Comparison of ENCODE assay signal across 20 cellular contexts in genomic region chr7:103093429-103093828, GRCh38. TPM values are rescaled to one million over a fixed set of nuclear protein-coding genes. Genes with fewer than 3 reads are reported as not detected.
DNase-seq lines count a peak whose midpoint lies in the region; ATAC-seq and TF ChIP-seq lines count a peak whose summit lies in the region.
"Had no signal": no experiment of that assay in that cellular context is flagged by ENCODE, and none has a peak within 500 bp of the region (broad histone marks: within the 10 kb centered on the region; RNA-seq: fewer than 3 reads in every experiment).

No MANE protein-coding gene starts in this region.

- peaks cover 12% of the 10 kb centered on the region for H3F3A ChIP-seq in SK-N-SH (replicated peaks; ENCODE audit: insufficient read depth)
- no peaks in the 10 kb centered on the region for H3F3A ChIP-seq in smooth muscle cell (ENCODE audit: low read depth)

- H3K36me3 Mint-ChIP-seq in T-helper 17 cell (ENCODE audit: low read depth) (peaks cover 3% of the 10 kb centered on the region), neural crest cell (ENCODE audit: low read depth) (peaks cover 10% of the 10 kb centered on the region)
- H3K36me3 Mint-ChIP-seq in activated T-helper 2 cell treated with anti-CD3 and anti-CD28 coated beads, Interferon-gamma antibody, Interleukin-2, Interleukin-4, amounts not matched to agents 10 μg/mL and 5 μg/mL and 100 μg/mL, durations not matched to agents 14 hours and 24 hours and 36 hours (ENCODE audit: low read depth): peaks cover 63% of the 10 kb centered on the region

- CTCF ChIA-PET in SK-N-SH (lab: Yijun Ruan, JAX): interaction anchor here (1.4 kb wide), 1 partner anchor 13 kb away, joined by 6 read pairs; no protein-coding TSS in a partner anchor

- H3K27me3 ChIP-seq in SK-N-SH (ENCODE audit: insufficient read depth): no peaks in the 10 kb centered on the region
- H3K27me3 ChIP-seq in dorsolateral prefrontal cortex: no peaks in the 10 kb centered on the region
- H3K27me3 ChIP-seq in smooth muscle cell (ENCODE audit: low read depth): no peaks in the 10 kb centered on the region
- H3K27me3 ChIP-seq: SJCRH30 had no signal

- 84% methylated on average over 1 of the region's 1 CpG for WGBS in SK-N-SH (ENCODE audit: low lambda C conversion rate)
- 93% methylated on average over 1 of the region's 1 CpG for WGBS in smooth muscle cell (ENCODE audit: low lambda C conversion rate)

- TF ChIP-seq EP300 in SK-N-SH (IDR thresholded peaks at IDR 0.05; ENCODE audit: borderline replicate concordance in 1 of 2, low read depth in 1 of 2, low read length in 1 of 2): no peak

- H3K36me3 ChIP-seq in SK-N-SH (replicated peaks in 1 of 2; ENCODE audit: control insufficient read depth in 1 of 2, insufficient read depth in 2 of 2, low read length in 1 of 2) (peaks cover 77% of the 10 kb centered on the region in 2 experiments), smooth muscle cell (ENCODE audit: low read depth) (peaks cover 7% of the 10 kb centered on the region)

- H3K27me3 Mint-ChIP-seq in T-helper 17 cell: no peaks in the 10 kb centered on the region
- no peaks in the 10 kb centered on the region for H3K27me3 Mint-ChIP-seq in neural crest cell (ENCODE audit: low read depth)
- H3K27me3 Mint-ChIP-seq in activated T-helper 2 cell treated with anti-CD3 and anti-CD28 coated beads, Interferon-gamma antibody, Interleukin-2, Interleukin-4, amounts not matched to agents 10 μg/mL and 5 μg/mL and 100 μg/mL, durations not matched to agents 14 hours and 24 hours and 36 hours (ENCODE audit: low read depth): no peaks in the 10 kb centered on the region

- DNase-seq in SK-N-SH: no peak
- DNase-seq in T-helper 17 cell: no peak
- no peak for DNase-seq in dorsolateral prefrontal cortex
- DNase-seq in neural crest cell (ENCODE audit: low read depth, low spot score): no peak
- DNase-seq in NCI-H2107 treated with DMSO at 0.1 percent for 48 hours (lab: John Stamatoyannopoulos, UW; ENCODE audit: unreplicated experiment): no peak
- DNase-seq in activated T-helper 2 cell treated with anti-CD3 and anti-CD28 coated beads, Interferon-gamma antibody, Interleukin-2, Interleukin-4, amounts not matched to agents 10 μg/mL and 5 μg/mL and 100 μg/mL, durations not matched to agents 14 hours and 24 hours and 36 hours (ENCODE audit: low spot score): no peak
- DNase-seq in smooth muscle cell (lab: John Stamatoyannopoulos, UW; ENCODE audit: unreplicated experiment): no peak
- DNase-seq: AML-193, C1 segment of cervical spinal cord, GOT3, HCEC 1CT, KBM-7, NCI-H1092, NCI-H1436 treated with DMSO at 0.1 percent for 48 hours, NCI-H1930, NCI-H446 treated with DMSO at 0.1 percent for 48 hours, NCI-H748 treated with DMSO at 0.1 percent for 48 hours, SJCRH30 had no signal

- no peak for TF ChIP-seq CTCF in SK-N-SH (IDR thresholded peaks at IDR 0.05)
- TF ChIP-seq CTCF in dorsolateral prefrontal cortex (IDR thresholded peaks at IDR 0.05 in 54 of 56, conservative IDR thresholded peaks at IDR 0.05 in 2 of 56; ENCODE audit: low read depth in 1 of 56, partially characterized antibody in 56 of 56): no peak
- no peak for TF ChIP-seq CTCF in neural crest cell (conservative IDR thresholded peaks at IDR 0.05)
- TF ChIP-seq CTCF in smooth muscle cell (IDR thresholded peaks at IDR 0.05; ENCODE audit: borderline replicate concordance, insufficient read depth, poor library complexity, severe bottlenecking): no peak

- H3K4me2 ChIP-seq in SK-N-SH (no peak overlapping the region), smooth muscle cell (no peak overlapping the region)

- peaks cover 0 to 3% of the 10 kb centered on the region in 2 experiments; a peak in 1 of 4 replicates for H3K4me1 ChIP-seq in SK-N-SH (ENCODE audit: control insufficient read depth in 1 of 2, insufficient read depth in 2 of 2, low read depth in 1 of 2, low read length in 1 of 2)
- H3K4me1 ChIP-seq in smooth muscle cell (ENCODE audit: low read depth): no peaks in the 10 kb centered on the region
- H3K4me1 ChIP-seq: SJCRH30 had no signal

- H3K9me3 ChIP-seq in SK-N-SH (no peaks in the 10 kb centered on the region), T-helper 17 cell (ENCODE audit: control insufficient read depth, low read length, poor library complexity, severe bottlenecking) (no peaks in the 10 kb centered on the region), smooth muscle cell (replicated peaks; ENCODE audit: low read depth) (no peaks in the 10 kb centered on the region)
- H3K9me3 ChIP-seq: SJCRH30 had no signal

- no peak overlapping the region for H2AFZ ChIP-seq in SK-N-SH (ENCODE audit: low read depth)
- H2AFZ ChIP-seq in smooth muscle cell (ENCODE audit: low read depth): no peak overlapping the region

- no peaks in the 10 kb centered on the region for H4K20me1 ChIP-seq in SK-N-SH (ENCODE audit: insufficient read depth)
- H4K20me1 ChIP-seq in smooth muscle cell (ENCODE audit: low read depth): no peaks in the 10 kb centered on the region

- H3K4me1 Mint-ChIP-seq in T-helper 17 cell: peaks cover 2% of the 10 kb centered on the region
- H3K4me1 Mint-ChIP-seq in neural crest cell: peaks cover 5% of the 10 kb centered on the region
- H3K4me1 Mint-ChIP-seq in activated T-helper 2 cell treated with anti-CD3 and anti-CD28 coated beads, Interferon-gamma antibody, Interleukin-2, Interleukin-4, amounts not matched to agents 10 μg/mL and 5 μg/mL and 100 μg/mL, durations not matched to agents 14 hours and 24 hours and 36 hours (ENCODE audit: low read depth): peaks cover 4% of the 10 kb centered on the region

- H3K27ac Mint-ChIP-seq in T-helper 17 cell (peak overlapping the region; percentile 54), neural crest cell (ENCODE audit: unreplicated experiment) (peak overlapping the region; percentile 43)
- no peak overlapping the region for H3K27ac Mint-ChIP-seq in activated T-helper 2 cell treated with anti-CD3 and anti-CD28 coated beads, Interferon-gamma antibody, Interleukin-2, Interleukin-4, amounts not matched to agents 10 μg/mL and 5 μg/mL and 100 μg/mL, durations not matched to agents 14 hours and 24 hours and 36 hours

- POLR2A ChIA-PET in SK-N-SH (lab: Yijun Ruan, JAX): no interaction called here

- H3K27ac ChIP-seq in SK-N-SH (ENCODE audit: low read depth in 2 of 2, low read length in 1 of 2) (peak overlapping the region in 1 of 2 experiments; percentile 41; a peak in 1 of 4 replicates), dorsolateral prefrontal cortex (peak overlapping the region in 44 of 59 donors; percentile 4 to 78 (median 56)), smooth muscle cell (ENCODE audit: low read depth) (no peak overlapping the region)
- H3K27ac ChIP-seq: HL-60, SJCRH30 had no signal

- no peaks in the 10 kb centered on the region for H3K79me2 ChIP-seq in SK-N-SH (ENCODE audit: insufficient read depth)
- no peaks in the 10 kb centered on the region for H3K79me2 ChIP-seq in smooth muscle cell (ENCODE audit: low read depth)

- H3K9me2 ChIP-seq in SK-N-SH: no peaks in the 10 kb centered on the region

- intact Hi-C loops in dorsolateral prefrontal cortex (cut with DNase I): loop anchor here in 1 of 2 donors (5.0 kb wide), 1 partner anchor 204 kb away; the partner anchor contains the start of gene PMPCB
- intact Hi-C loops in activated T-helper 2 cell treated with anti-CD3 and anti-CD28 coated beads, Interferon-gamma antibody, Interleukin-2, Interleukin-4, amounts not matched to agents 10 μg/mL and 5 μg/mL and 100 μg/mL, durations not matched to agents 14 hours and 24 hours and 36 hours (cut with micrococcal nuclease): no loop called here

- no peak for TF ChIP-seq RAD21 in SK-N-SH (IDR thresholded peaks at IDR 0.05; ENCODE audit: low read length)

- H3K9ac ChIP-seq in SK-N-SH (no peak overlapping the region), smooth muscle cell (ENCODE audit: low read depth) (no peak overlapping the region)

- ATAC-seq in SK-N-SH treated with all-trans-retinoic acid at 6 μM for 48 hours (no peak; the same call in 2 of the 3 replicates), T-helper 17 cell (no peak)

- H3K9me3 Mint-ChIP-seq in neural crest cell: no peaks in the 10 kb centered on the region
- no peaks in the 10 kb centered on the region for H3K9me3 Mint-ChIP-seq in activated T-helper 2 cell treated with anti-CD3 and anti-CD28 coated beads, Interferon-gamma antibody, Interleukin-2, Interleukin-4, amounts not matched to agents 10 μg/mL and 5 μg/mL and 100 μg/mL, durations not matched to agents 14 hours and 24 hours and 36 hours

- H3K4me3 Mint-ChIP-seq in T-helper 17 cell: no peak overlapping the region
- no peak overlapping the region for H3K4me3 Mint-ChIP-seq in neural crest cell
- H3K4me3 Mint-ChIP-seq in activated T-helper 2 cell treated with anti-CD3 and anti-CD28 coated beads, Interferon-gamma antibody, Interleukin-2, Interleukin-4, amounts not matched to agents 10 μg/mL and 5 μg/mL and 100 μg/mL, durations not matched to agents 14 hours and 24 hours and 36 hours (ENCODE audit: low read depth): no peak overlapping the region

- no peak overlapping the region for H3K4me3 ChIP-seq in SK-N-SH (ENCODE audit: low read depth in 2 of 2, low read length in 1 of 2)
- no peak overlapping the region for H3K4me3 ChIP-seq in dorsolateral prefrontal cortex
- H3K4me3 ChIP-seq in smooth muscle cell: no peak overlapping the region
- H3K4me3 ChIP-seq: SJCRH30 had no signal

RNA-seq across cellular contexts. Expression of gene ARMC10, which starts 18.5 kb away (rescaled TPM):
- 43.4 and 54.1 TPM in 2 replicates for polyA plus RNA-seq in SK-N-SH (2012; rRNA removed)
- polyA plus RNA-seq in SK-N-SH (2012; cell fraction: cytosol; rRNA removed): 66.6 and 78.4 TPM in 2 replicates
- 22.6 and 37.9 TPM in 2 replicates for polyA plus RNA-seq in SK-N-SH (2012; cell fraction: nucleus; rRNA removed)
- 10 to 100 TPM; 14.6 to 16.0 TPM for total RNA-seq in T-helper 17 cell
- 10 to 100 TPM; 28.5 to 62.6 (median 44.0) TPM for total RNA-seq in dorsolateral prefrontal cortex
- total RNA-seq in neural crest cell: 34.5 and 37.0 TPM in 2 replicates
- total RNA-seq in activated T-helper 2 cell treated with anti-CD3 and anti-CD28 coated beads, Interferon-gamma antibody, Interleukin-2, Interleukin-4, amounts not matched to agents 10 μg/mL and 5 μg/mL and 100 μg/mL, durations not matched to agents 14 hours and 24 hours and 36 hours: 46.9 and 49.1 TPM in 2 replicates
- 28.9 and 31.5 TPM in 2 replicates for total RNA-seq in smooth muscle cell
- polyA plus RNA-seq in smooth muscle cell: 25.6 and 27.0 TPM in 2 replicates

RNA-seq across cellular contexts. Expression of gene FBXL13, which starts 18.8 kb away (rescaled TPM):
- polyA plus RNA-seq in SK-N-SH (2012; rRNA removed) (1.1 and 2.0 TPM in 2 replicates), smooth muscle cell (1.6 and 2.6 TPM in 2 replicates)
- 1.7 and 2.3 TPM in 2 replicates for polyA plus RNA-seq in SK-N-SH (2012; cell fraction: cytosol; rRNA removed)
- 1.3 and 3.0 TPM in 2 replicates for polyA plus RNA-seq in SK-N-SH (2012; cell fraction: nucleus; rRNA removed)
- total RNA-seq in T-helper 17 cell (1 to 10 TPM; 1.3 to 1.4 TPM), dorsolateral prefrontal cortex (10 to 100 TPM in 2 of 120 experiments, 1 to 10 TPM in 118; 2.0 to 10.4 (median 5.2) TPM), neural crest cell (2.1 TPM in 2 replicates), smooth muscle cell (7.0 and 12.1 TPM in 2 replicates)
- total RNA-seq in activated T-helper 2 cell treated with anti-CD3 and anti-CD28 coated beads, Interferon-gamma antibody, Interleukin-2, Interleukin-4, amounts not matched to agents 10 μg/mL and 5 μg/mL and 100 μg/mL, durations not matched to agents 14 hours and 24 hours and 36 hours: 0.41 and 0.76 TPM in 2 replicates

RNA-seq across cellular contexts. Expression of gene NAPEPLD, which starts 55.5 kb away (rescaled TPM):
- 4.6 and 5.4 TPM in 2 replicates for polyA plus RNA-seq in SK-N-SH (2012; rRNA removed)
- polyA plus RNA-seq in SK-N-SH (2012; cell fraction: cytosol; rRNA removed): 4.3 and 4.5 TPM in 2 replicates
- polyA plus RNA-seq in SK-N-SH (2012; cell fraction: nucleus; rRNA removed): 8.3 and 19.1 TPM in 2 replicates
- 1 to 10 TPM; 2.4 to 3.7 TPM for total RNA-seq in T-helper 17 cell
- 100 to 1,000 TPM in 23 of 120 experiments, 10 to 100 TPM in 97; 63.0 to 129 (median 90.9) TPM for total RNA-seq in dorsolateral prefrontal cortex
- 15.0 and 17.4 TPM in 2 replicates for total RNA-seq in neural crest cell
- 9.6 and 10.7 TPM in 2 replicates for total RNA-seq in activated T-helper 2 cell treated with anti-CD3 and anti-CD28 coated beads, Interferon-gamma antibody, Interleukin-2, Interleukin-4, amounts not matched to agents 10 μg/mL and 5 μg/mL and 100 μg/mL, durations not matched to agents 14 hours and 24 hours and 36 hours
- total RNA-seq in smooth muscle cell: 5.6 and 6.2 TPM in 2 replicates
- 4.1 and 5.2 TPM in 2 replicates for polyA plus RNA-seq in smooth muscle cell
